Comparison of ENCODE assay signal across 18 cellular contexts in genomic region chr1:34088001-34088400, GRCh38.
"Had no signal": no experiment of that assay in that cellular context is flagged by ENCODE, and none has a peak within 500 bp of the region (broad histone marks: within the 10 kb centered on the region; RNA-seq: fewer than 3 reads in every experiment).

No MANE protein-coding gene starts in this region.

- H3K4me3 ChIP-seq: colonic mucosa, gastrocnemius medialis, spleen, tibial artery, upper lobe of left lung, uterus had no signal

- H3K4me3 Mint-ChIP-seq: immature natural killer cell; naive thymus-derived CD8-positive, alpha-beta T cell; stimulated activated memory B cell treated with anti-CD40 and anti-IgM and Interleukin-4, amounts not matched to agents 10 μg/mL and 1 μg/mL and 100 μg/mL, for 72 hours; stimulated activated naive CD8-positive, alpha-beta T cell treated with anti-CD3 and anti-CD28 coated beads, Interleukin-15, Interleukin-2, amounts not matched to agents 100 ng/mL and 50 ng/mL, for 24 hours had no signal

- H3K27ac ChIP-seq: colonic mucosa, gastrocnemius medialis, spleen, tibial artery, upper lobe of left lung, uterus had no signal

- DNase-seq: colonic mucosa; dermis blood vessel endothelial cell; gastrocnemius medialis; immature natural killer cell; kidney; left cardiac atrium; left ventricle myocardium superior; naive thymus-derived CD8-positive, alpha-beta T cell; posterior cingulate gyrus; spleen; stimulated activated CD4-positive, alpha-beta T cell treated with anti-CD3 and anti-CD28 coated beads, Interleukin-15, amount 100 ng/mL, for 24 hours; stimulated activated CD4-positive, alpha-beta T cell treated with anti-CD3 and anti-CD28 coated beads, Interleukin-1b, Interleukin-23, amount 100 ng/mL, for 48 hours; stimulated activated CD4-positive, alpha-beta T cell treated with anti-CD3 and anti-CD28 coated beads, Interleukin-4, amount 100 ng/mL, for 24 hours; tibial artery; upper lobe of left lung; uterus had no signal

- H3K9me3 ChIP-seq: colonic mucosa, gastrocnemius medialis, tibial artery, upper lobe of left lung, uterus had no signal

- FAIRE-seq: kidney had no signal

- H3K36me3 ChIP-seq: colonic mucosa, gastrocnemius medialis, spleen, tibial artery, upper lobe of left lung, uterus had no signal

- H3K27ac Mint-ChIP-seq: immature natural killer cell; naive thymus-derived CD8-positive, alpha-beta T cell; stimulated activated memory B cell treated with anti-CD40 and anti-IgM and Interleukin-4, amounts not matched to agents 10 μg/mL and 1 μg/mL and 100 μg/mL, for 72 hours; stimulated activated naive CD8-positive, alpha-beta T cell treated with anti-CD3 and anti-CD28 coated beads, Interleukin-15, Interleukin-2, amounts not matched to agents 100 ng/mL and 50 ng/mL, for 24 hours had no signal

- H3K36me3 Mint-ChIP-seq: immature natural killer cell; stimulated activated memory B cell treated with anti-CD40 and anti-IgM and Interleukin-4, amounts not matched to agents 10 μg/mL and 1 μg/mL and 100 μg/mL, for 72 hours had no signal

- H3K4me1 ChIP-seq: colonic mucosa, gastrocnemius medialis, spleen, tibial artery, upper lobe of left lung, uterus had no signal

- H3K4me1 Mint-ChIP-seq: immature natural killer cell; naive thymus-derived CD8-positive, alpha-beta T cell; stimulated activated memory B cell treated with anti-CD40 and anti-IgM and Interleukin-4, amounts not matched to agents 10 μg/mL and 1 μg/mL and 100 μg/mL, for 72 hours had no signal

- H3K27me3 ChIP-seq: colonic mucosa, gastrocnemius medialis, spleen, tibial artery, upper lobe of left lung, uterus had no signal
